13 cellular contexts compared by ENCODE assay signal in genomic region chr1:205805082-205805711, GRCh38. TPM values are rescaled to one million over a fixed set of nuclear protein-coding genes. Genes with fewer than 3 reads are reported as not detected.
DNase-seq lines count a peak whose midpoint lies in the region; FAIRE-seq lines count a peak whose summit lies in the region.
"Had no signal": no experiment of that assay in that cellular context is flagged by ENCODE, and none has a peak within 500 bp of the region (broad histone marks: within the 10 kb centered on the region; RNA-seq: fewer than 3 reads in every experiment).

No MANE protein-coding gene starts in this region.

- DNase-seq in KBM-7 (peak; percentile 12), dermis blood vessel endothelial cell (peak; percentile 19), NCI-H146 treated with DMSO at 0.1 percent for 48 hours (lab: John Stamatoyannopoulos, UW; ENCODE audit: unreplicated experiment) (no peak), NCI-H2081 (lab: John Stamatoyannopoulos, UW) (no peak), urothelium cell line (ENCODE audit: low spot score) (no peak), G401 (ENCODE audit: low spot score) (no peak)
- peak; percentile 80 for DNase-seq in activated CD4-positive, alpha-beta memory T cell treated with anti-CD3 and anti-CD28 coated beads for 36 hours
- peak; percentile 22 for DNase-seq in stimulated activated CD8-positive, alpha-beta memory T cell treated with anti-CD3 and anti-CD28 coated beads, Interleukin-4, amount 100 ng/mL, for 24 hours (ENCODE audit: low read depth)
- DNase-seq: colonic mucosa, gastrocnemius medialis, NCI-H187, right lobe of liver had no signal

- H3K27me3 Mint-ChIP-seq in activated CD4-positive, alpha-beta memory T cell treated with anti-CD3 and anti-CD28 coated beads for 36 hours = no peaks in the 10 kb centered on the region

- H3K36me3 Mint-ChIP-seq in activated CD4-positive, alpha-beta memory T cell treated with anti-CD3 and anti-CD28 coated beads for 36 hours = peaks cover 18% of the 10 kb centered on the region

- CTCF ChIA-PET in activated CD4-positive, alpha-beta memory T cell treated with anti-CD3 and anti-CD28 coated beads for 36 hours (lab: Charles Lee) = interaction anchor here (0.5 to 1.8 kb wide), 6 partner anchors 10 to 172 kb away, joined by 3 to 11 read pairs (median 5); no protein-coding TSS in a partner anchor

- in situ Hi-C loops in KBM-7 (cut with MboI; ENCODE audit: low pct_unique_long_range_greater_than_20kb, low sequenced_read_pairs) (no loop called here), G401 (cut with HindIII; ENCODE audit: low sequenced_read_pairs) (loop anchor here (5.0 kb wide), 1 partner anchor 107 kb away; no protein-coding TSS in a partner anchor)

- H3K4me1 Mint-ChIP-seq in activated CD4-positive, alpha-beta memory T cell treated with anti-CD3 and anti-CD28 coated beads for 36 hours (ENCODE audit: low read depth) = peaks cover 56% of the 10 kb centered on the region

- POLR2A ChIA-PET in activated CD4-positive, alpha-beta memory T cell treated with anti-CD3 and anti-CD28 coated beads for 36 hours (lab: Charles Lee) = interaction anchor here (1.0 to 1.2 kb wide), 2 partner anchors 23 to 31 kb away, joined by 3 to 4 read pairs; no protein-coding TSS in a partner anchor

- intact Hi-C loops in activated CD4-positive, alpha-beta memory T cell treated with anti-CD3 and anti-CD28 coated beads for 36 hours (cut with micrococcal nuclease) = loop anchor here (1.0 kb wide), 2 partner anchors 8 to 30 kb away; partner anchors contain the start of genes RAB29 and SLC41A1

- FAIRE-seq in urothelium cell line (lab: Jason Lieb, UNC) = no peak

- H3K9me3 Mint-ChIP-seq in activated CD4-positive, alpha-beta memory T cell treated with anti-CD3 and anti-CD28 coated beads for 36 hours = no peaks in the 10 kb centered on the region

- H3K27ac Mint-ChIP-seq in activated CD4-positive, alpha-beta memory T cell treated with anti-CD3 and anti-CD28 coated beads for 36 hours = peak overlapping the region; percentile 88

- peak overlapping the region; percentile 63 for H3K4me3 Mint-ChIP-seq in activated CD4-positive, alpha-beta memory T cell treated with anti-CD3 and anti-CD28 coated beads for 36 hours

RNA-seq across cellular contexts. Expression of gene SLC41A1, which starts 7.8 kb away (rescaled TPM):
- 10 to 100 TPM; 34.9 to 35.0 TPM for total RNA-seq in activated CD4-positive, alpha-beta memory T cell treated with anti-CD3 and anti-CD28 coated beads for 36 hours
- 22.8 and 30.7 TPM in 2 replicates for total RNA-seq in dermis blood vessel endothelial cell
- 9.1 and 17.8 TPM in 2 replicates for total RNA-seq in G401 (2014; rRNA removed; shearing (Covaris generic))

RNA-seq across cellular contexts. Expression of gene RAB29, which starts 29.9 kb away (rescaled TPM):
- 10 to 100 TPM; 31.5 to 31.6 TPM for total RNA-seq in activated CD4-positive, alpha-beta memory T cell treated with anti-CD3 and anti-CD28 coated beads for 36 hours
- total RNA-seq in dermis blood vessel endothelial cell = 28.2 and 29.6 TPM in 2 replicates
- 6.8 and 8.9 TPM in 2 replicates for total RNA-seq in G401 (2014; rRNA removed; shearing (Covaris generic))

RNA-seq across cellular contexts. Expression of gene PM20D1, which starts 44.7 kb away (rescaled TPM):
- total RNA-seq in activated CD4-positive, alpha-beta memory T cell treated with anti-CD3 and anti-CD28 coated beads for 36 hours = under 1 TPM; 0.29 to 0.55 TPM
- total RNA-seq in dermis blood vessel endothelial cell = 0.05 TPM in 1 of 2 replicates, not detected in the other
- not detected in 2 replicates for total RNA-seq in G401 (2014; rRNA removed; shearing (Covaris generic))
- total RNA-seq: gastrocnemius medialis, lung microvascular endothelial cell had no signal

RNA-seq across cellular contexts. Expression of gene NUCKS1, which starts 55.2 kb away (rescaled TPM):
- 100 to 1,000 TPM; 149 to 202 TPM for total RNA-seq in activated CD4-positive, alpha-beta memory T cell treated with anti-CD3 and anti-CD28 coated beads for 36 hours
- total RNA-seq in dermis blood vessel endothelial cell = 86.8 and 160 TPM in 2 replicates
- 142 and 190 TPM in 2 replicates for total RNA-seq in G401 (2014; rRNA removed; shearing (Covaris generic))

Comparison
In these comparisons a context has a peak if more than half of its experiments do, and no peak if none do; other contexts are left out.
1. DNase-seq: peak in KBM-7 (single experiment), activated CD4-positive, alpha-beta memory T cell treated with anti-CD3 and anti-CD28 coated beads for 36 hours (single experiment), dermis blood vessel endothelial cell (single experiment) and stimulated activated CD8-positive, alpha-beta memory T cell treated with anti-CD3 and anti-CD28 coated beads, Interleukin-4, amount 100 ng/mL, for 24 hours (single experiment); none in NCI-H146 treated with DMSO at 0.1 percent for 48 hours (single experiment), NCI-H2081 (0 of 2), urothelium cell line (single experiment) and G401 (single experiment).